In genomic region chr14:75985618-75986438, GRCh38 we compare ENCODE assay signal across 8 cellular contexts. TPM values are rescaled to one million over a fixed set of nuclear protein-coding genes. Genes with fewer than 3 reads are reported as not detected.
DNase-seq lines count a peak whose midpoint lies in the region; ATAC-seq and TF ChIP-seq lines count a peak whose summit lies in the region.

TSS of gene IFT43 (plus strand) at chr14:75985763. CDS start at chr14:75985787, 24 bp downstream.

- ATAC-seq in Right ventricle myocardium superior (ENCODE audit: poor library complexity): peak; percentile 67

- H3K36me3 ChIP-seq in HEK293 (ENCODE audit: control insufficient read depth in 2 of 2, insufficient read depth in 1 of 2, low read length in 2 of 2) (peaks cover 0 to 22% of the 10 kb centered on the region in 2 experiments; a peak in 2 of 3 replicates), parathyroid adenoma (ENCODE audit: control insufficient read depth, insufficient read depth, low read length) (no peaks in the 10 kb centered on the region), thyroid gland (no peaks in the 10 kb centered on the region)

- DNase-seq in GM03348 (ENCODE audit: low spot score) (peak; percentile 91), NAMALWA (ENCODE audit: low spot score) (peak; percentile 88), SW 1271 (lab: John Stamatoyannopoulos, UW) (peak; percentile 43 to 83), Right ventricle myocardium superior (peak; percentile 97), thyroid gland (peak; percentile 94 to 95)
- DNase-seq in activated naive CD8-positive, alpha-beta T cell treated with anti-CD3 and anti-CD28 coated beads, Interleukin-2, amount 50 U/mL, for 16 hours (ENCODE audit: low read depth, low spot score): peak; percentile 83

- H3K4me1 ChIP-seq in HEK293 (ENCODE audit: control insufficient read depth, insufficient read depth, low read length) (peaks cover 7% of the 10 kb centered on the region), parathyroid adenoma (peaks cover 25% of the 10 kb centered on the region), thyroid gland (peaks cover 25 to 34% of the 10 kb centered on the region in 2 donors)

- POLR2A ChIA-PET in HEK293 (lab: Yijun Ruan, JAX): interaction anchor here (0.7 to 1.2 kb wide), 4 partner anchors 9 to 679 kb away, joined by 3 to 5 read pairs (median 4); no protein-coding TSS in a partner anchor

- WGBS in thyroid gland, 2 donors: 0 to 1% methylated on average over 26 to 46 of the region's 52 CpGs

- no peaks in the 10 kb centered on the region for H3K9me3 ChIP-seq in HEK293 (ENCODE audit: control insufficient read depth, insufficient read depth, low read depth, low read length)
- H3K9me3 ChIP-seq in parathyroid adenoma (ENCODE audit: control insufficient read depth, low read length): no peaks in the 10 kb centered on the region
- H3K9me3 ChIP-seq in thyroid gland: no peaks in the 10 kb centered on the region

- H3K27ac ChIP-seq in HEK293 (ENCODE audit: extremely low read depth, low read depth, low read length) (peak within 1 kb of the TSS; percentile 20; the same call in 1 of the 2 replicates), parathyroid adenoma (peak within 1 kb of the TSS; percentile 59), thyroid gland (peak within 1 kb of the TSS; percentile 27 to 80 (median 78))

- intact Hi-C loops in Right ventricle myocardium superior (cut with DNase I): loop anchor here (2.0 kb wide), 1 partner anchor 277 kb away; no protein-coding TSS in a partner anchor
- intact Hi-C loops in thyroid gland (cut with DNase I): no loop called here

- peak within 1 kb of the TSS; percentile 79 for H3K9ac ChIP-seq in parathyroid adenoma

- H3K4me2 ChIP-seq in parathyroid adenoma (ENCODE audit: low read length): peak within 1 kb of the TSS; percentile 91

- H2AFZ ChIP-seq in parathyroid adenoma: peak within 1 kb of the TSS; percentile 95

- H3K79me2 ChIP-seq in parathyroid adenoma: peaks cover 11% of the 10 kb centered on the region

- peak in 1 of 2 donors; percentile 80 for TF ChIP-seq POLR2A in thyroid gland (IDR thresholded peaks at IDR 0.05)

- H3K4me3 ChIP-seq in HEK293 (ENCODE audit: low read depth, low read length) (peak within 1 kb of the TSS; percentile 85), parathyroid adenoma (ENCODE audit: low read depth, low read length) (peak within 1 kb of the TSS; percentile 92), thyroid gland (replicated peaks in 1 of 3) (peak within 1 kb of the TSS; percentile 53 to 92 (median 84))

- CTCF ChIA-PET in HEK293 (lab: Yijun Ruan, JAX): interaction anchor here (0.6 to 11.4 kb wide), 4 partner anchors 65 to 401 kb away, joined by 3 to 259 read pairs (median 3); no protein-coding TSS in a partner anchor

- H3K27me3 ChIP-seq in parathyroid adenoma (ENCODE audit: control insufficient read depth, insufficient read depth, low read length): no peaks in the 10 kb centered on the region
- H3K27me3 ChIP-seq in thyroid gland: no peaks in the 10 kb centered on the region

- TF ChIP-seq CTCF in HEK293 (tag by site-specific recombination; IDR thresholded peaks at IDR 0.05) (no peak), parathyroid adenoma (IDR thresholded peaks at IDR 0.05) (no peak), thyroid gland (IDR thresholded peaks at IDR 0.05) (no peak)

TF ChIP-seq in HEK293, 187 proteins besides CTCF, POLR2A, EP300 and RAD21 (continues in another document):
- TF ChIP-seq, protein P1, sequence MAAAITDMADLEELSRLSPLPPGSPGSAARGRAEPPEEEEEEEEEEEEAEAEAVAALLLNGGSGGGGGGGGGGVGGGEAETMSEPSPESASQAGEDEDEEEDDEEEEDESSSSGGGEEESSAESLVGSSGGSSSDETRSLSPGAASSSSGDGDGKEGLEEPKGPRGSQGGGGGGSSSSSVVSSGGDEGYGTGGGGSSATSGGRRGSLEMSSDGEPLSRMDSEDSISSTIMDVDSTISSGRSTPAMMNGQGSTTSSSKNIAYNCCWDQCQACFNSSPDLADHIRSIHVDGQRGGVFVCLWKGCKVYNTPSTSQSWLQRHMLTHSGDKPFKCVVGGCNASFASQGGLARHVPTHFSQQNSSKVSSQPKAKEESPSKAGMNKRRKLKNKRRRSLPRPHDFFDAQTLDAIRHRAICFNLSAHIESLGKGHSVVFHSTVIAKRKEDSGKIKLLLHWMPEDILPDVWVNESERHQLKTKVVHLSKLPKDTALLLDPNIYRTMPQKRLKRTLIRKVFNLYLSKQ (tag by site-specific recombination; IDR thresholded peaks at IDR 0.05; ENCODE audit: borderline replicate concordance): no peak
- 0 out of 2 replicates have a peak, but pooled peaks have one; percentile 25 for TF ChIP-seq ZNF561 (tag by site-specific recombination; IDR thresholded peaks at IDR 0.05; ENCODE audit: borderline replicate concordance)
- peak; percentile 75 for TF ChIP-seq ZNF335 (tag by site-specific recombination; conservative IDR thresholded peaks at IDR 0.05)
- TF ChIP-seq, protein P2, sequence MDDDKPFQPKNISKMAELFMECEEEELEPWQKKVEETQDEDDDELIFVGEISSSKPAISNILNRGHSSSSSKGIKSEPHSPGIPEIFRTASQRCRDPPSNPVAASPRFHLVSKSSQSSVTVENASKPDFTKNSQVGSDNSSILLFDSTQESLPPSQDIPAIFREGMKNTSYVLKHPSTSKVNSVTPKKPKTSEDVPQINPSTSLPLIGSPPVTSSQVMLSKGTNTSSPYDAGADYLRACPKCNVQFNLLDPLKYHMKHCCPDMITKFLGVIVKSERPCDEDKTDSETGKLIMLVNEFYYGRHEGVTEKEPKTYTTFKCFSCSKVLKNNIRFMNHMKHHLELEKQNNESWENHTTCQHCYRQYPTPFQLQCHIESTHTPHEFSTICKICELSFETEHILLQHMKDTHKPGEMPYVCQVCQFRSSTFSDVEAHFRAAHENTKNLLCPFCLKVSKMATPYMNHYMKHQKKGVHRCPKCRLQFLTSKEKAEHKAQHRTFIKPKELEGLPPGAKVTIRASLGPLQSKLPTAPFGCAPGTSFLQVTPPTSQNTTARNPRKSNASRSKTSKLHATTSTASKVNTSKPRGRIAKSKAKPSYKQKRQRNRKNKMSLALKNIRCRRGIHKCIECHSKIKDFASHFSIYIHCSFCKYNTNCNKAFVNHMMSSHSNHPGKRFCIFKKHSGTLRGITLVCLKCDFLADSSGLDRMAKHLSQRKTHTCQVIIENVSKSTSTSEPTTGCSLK (tag by site-specific recombination; IDR thresholded peaks at IDR 0.05): no peak
- TF ChIP-seq, protein P3, sequence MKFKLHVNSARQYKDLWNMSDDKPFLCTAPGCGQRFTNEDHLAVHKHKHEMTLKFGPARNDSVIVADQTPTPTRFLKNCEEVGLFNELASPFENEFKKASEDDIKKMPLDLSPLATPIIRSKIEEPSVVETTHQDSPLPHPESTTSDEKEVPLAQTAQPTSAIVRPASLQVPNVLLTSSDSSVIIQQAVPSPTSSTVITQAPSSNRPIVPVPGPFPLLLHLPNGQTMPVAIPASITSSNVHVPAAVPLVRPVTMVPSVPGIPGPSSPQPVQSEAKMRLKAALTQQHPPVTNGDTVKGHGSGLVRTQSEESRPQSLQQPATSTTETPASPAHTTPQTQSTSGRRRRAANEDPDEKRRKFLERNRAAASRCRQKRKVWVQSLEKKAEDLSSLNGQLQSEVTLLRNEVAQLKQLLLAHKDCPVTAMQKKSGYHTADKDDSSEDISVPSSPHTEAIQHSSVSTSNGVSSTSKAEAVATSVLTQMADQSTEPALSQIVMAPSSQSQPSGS (tag by site-specific recombination; IDR thresholded peaks at IDR 0.05; ENCODE audit: low read depth): peak; percentile 88
- no peak for TF ChIP-seq INSM2 (tag by site-specific recombination; IDR thresholded peaks at IDR 0.05)
- 0 out of 2 replicates have a peak, but pooled peaks have one; percentile 12 for TF ChIP-seq GLIS1 (tag by site-specific recombination; IDR thresholded peaks at IDR 0.05)
- no peak for TF ChIP-seq KLF7 (tag by site-specific recombination; IDR thresholded peaks at IDR 0.05; ENCODE audit: borderline replicate concordance)
- 0 out of 2 replicates have a peak, but pooled peaks have one; percentile 24 for TF ChIP-seq YY2 (tag by site-specific recombination; IDR thresholded peaks at IDR 0.05)
- TF ChIP-seq ZBTB21 (tag by site-specific recombination; IDR thresholded peaks at IDR 0.05): 0 out of 2 replicates have a peak, but pooled peaks have one; percentile 25
- TF ChIP-seq ZNF629 (tag by site-specific recombination; IDR thresholded peaks at IDR 0.05): peak; percentile 77
- TF ChIP-seq, protein P4, sequence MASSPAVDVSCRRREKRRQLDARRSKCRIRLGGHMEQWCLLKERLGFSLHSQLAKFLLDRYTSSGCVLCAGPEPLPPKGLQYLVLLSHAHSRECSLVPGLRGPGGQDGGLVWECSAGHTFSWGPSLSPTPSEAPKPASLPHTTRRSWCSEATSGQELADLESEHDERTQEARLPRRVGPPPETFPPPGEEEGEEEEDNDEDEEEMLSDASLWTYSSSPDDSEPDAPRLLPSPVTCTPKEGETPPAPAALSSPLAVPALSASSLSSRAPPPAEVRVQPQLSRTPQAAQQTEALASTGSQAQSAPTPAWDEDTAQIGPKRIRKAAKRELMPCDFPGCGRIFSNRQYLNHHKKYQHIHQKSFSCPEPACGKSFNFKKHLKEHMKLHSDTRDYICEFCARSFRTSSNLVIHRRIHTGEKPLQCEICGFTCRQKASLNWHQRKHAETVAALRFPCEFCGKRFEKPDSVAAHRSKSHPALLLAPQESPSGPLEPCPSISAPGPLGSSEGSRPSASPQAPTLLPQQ (tag by site-specific recombination; IDR thresholded peaks at IDR 0.05): no peak

RNA-seq across cellular contexts. Expression of gene IFT43, which starts in this region (rescaled TPM):
- total RNA-seq in Right ventricle myocardium superior (25.1 TPM), thyroid gland (10 to 100 TPM; 39.0 to 59.8 (median 52.4) TPM)

Comparison
In these comparisons a context has a peak if more than half of its experiments do, and no peak if none do; other contexts are left out.
1. Peak in every context shown above with its lines: DNase-seq, ATAC-seq, H3K4me3 ChIP-seq and H3K27ac ChIP-seq.
2. H3K27ac ChIP-seq: peak in every context shown above with its lines; median percentile 78 in thyroid gland; 59 in parathyroid adenoma; 20 in HEK293.